16 cellular contexts compared by ENCODE assay signal in the genomic region with DNA sequence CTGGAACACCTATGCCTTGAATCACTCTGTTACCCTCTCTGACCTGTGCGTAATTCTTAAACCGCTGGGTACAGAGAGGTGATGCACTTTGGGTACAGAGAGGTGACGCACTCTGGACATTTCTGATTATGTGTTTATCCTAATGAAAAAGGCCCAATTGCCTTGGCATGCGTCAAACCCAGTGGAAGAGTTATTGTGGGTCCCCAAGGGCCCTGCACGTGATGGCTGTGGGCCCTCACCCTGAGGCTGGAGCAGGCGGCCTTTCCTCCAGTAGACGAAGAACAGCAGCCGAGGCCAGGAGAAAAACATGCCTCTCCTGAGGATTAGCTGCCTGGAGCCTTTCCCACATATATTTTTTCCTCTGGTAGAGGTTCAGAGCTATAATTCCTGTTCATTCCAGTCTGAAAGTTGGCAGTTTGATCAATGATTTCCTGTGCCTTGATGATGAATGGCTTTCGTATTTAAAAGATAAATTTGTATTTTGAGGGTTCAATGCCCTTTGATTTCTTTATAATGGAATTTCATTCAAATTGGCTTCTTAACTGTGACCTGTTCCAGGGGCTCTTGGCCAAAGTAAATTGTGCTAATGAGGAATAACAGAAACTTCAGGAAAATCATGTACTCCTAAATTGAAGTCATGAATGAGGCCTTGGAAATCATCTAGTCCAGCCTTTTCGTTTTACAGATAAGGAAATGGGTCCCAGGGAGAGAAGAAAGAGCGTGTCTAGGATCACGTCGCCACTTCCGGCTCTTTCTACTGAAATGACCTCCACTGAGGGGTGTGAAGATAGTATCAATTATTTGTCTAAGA. TPM values are rescaled to one million over a fixed set of nuclear protein-coding genes. Genes with fewer than 3 reads are reported as not detected.
DNase-seq lines count a peak whose midpoint lies in the region; ATAC-seq and TF ChIP-seq lines count a peak whose summit lies in the region.
"Had no signal": no experiment of that assay in that cellular context is flagged by ENCODE, and none has a peak within 500 bp of the region (broad histone marks: within the 10 kb centered on the region; RNA-seq: fewer than 3 reads in every experiment).

No MANE protein-coding gene starts in this region.

- TF ChIP-seq CTCF in chondrocyte (IDR thresholded peaks at IDR 0.05) (no peak), ovary (IDR thresholded peaks at IDR 0.05) (no peak), tibial nerve (IDR thresholded peaks at IDR 0.05) (no peak)

- no peaks in the 10 kb centered on the region for H3K36me3 Mint-ChIP-seq in chondrocyte (ENCODE audit: low read depth)

- peaks cover 12% of the 10 kb centered on the region for H3K4me1 Mint-ChIP-seq in chondrocyte (ENCODE audit: low read depth)
- H3K4me1 Mint-ChIP-seq: activated CD8-positive, alpha-beta memory T cell treated with anti-CD3 and anti-CD28 coated beads, Interleukin-2, amount 10 ng/mL, durations not matched to agents 7 days and 5 days; CD14-positive monocyte; central memory CD8-positive, alpha-beta T cell had no signal

- H3K9me3 ChIP-seq in ovary (no peaks in the 10 kb centered on the region), tibial nerve (no peaks in the 10 kb centered on the region)

- H3K36me3 ChIP-seq in ovary (no peaks in the 10 kb centered on the region), tibial nerve (peaks cover 0 to 26% (median 0%) of the 10 kb centered on the region in 3 donors)

- DNase-seq in chondrocyte (ENCODE audit: low spot score) (no peak), left cardiac atrium (peak; percentile 76), ovary (peak; percentile 28 to 60 (median 40)), tibial nerve (ENCODE audit: low spot score in 2 of 2) (peak; percentile 27 to 65)
- DNase-seq: activated CD8-positive, alpha-beta memory T cell treated with anti-CD3 and anti-CD28 coated beads, Interleukin-2, amount 10 ng/mL, durations not matched to agents 7 days and 5 days; NCI-H1417; NCI-H446; nucleus accumbens; T-helper 1 cell had no signal

- H3K27me3 ChIP-seq in ovary = no peaks in the 10 kb centered on the region
- no peaks in the 10 kb centered on the region for H3K27me3 ChIP-seq in tibial nerve

- TF ChIP-seq EP300 in ovary (IDR thresholded peaks at IDR 0.05) (no peak), tibial nerve (IDR thresholded peaks at IDR 0.05) (peak; percentile 69 to 78)

- H3K27ac Mint-ChIP-seq in chondrocyte (ENCODE audit: unreplicated experiment) = peak overlapping the region; percentile 49
- H3K27ac Mint-ChIP-seq: activated CD8-positive, alpha-beta memory T cell treated with anti-CD3 and anti-CD28 coated beads, Interleukin-2, amount 10 ng/mL, durations not matched to agents 7 days and 5 days; CD14-positive monocyte; type B pancreatic cell had no signal

- peak; percentile 93 to 96 for ATAC-seq in left cardiac atrium
- no peak for ATAC-seq in GM21367 (IDR thresholded peaks at IDR 0.05; ENCODE audit: unreplicated experiment)
- no peak for ATAC-seq in HG03159 (IDR thresholded peaks at IDR 0.05; ENCODE audit: unreplicated experiment)
- no peak for ATAC-seq in GM21515 (IDR thresholded peaks at IDR 0.05; ENCODE audit: unreplicated experiment)
- ATAC-seq: activated CD8-positive, alpha-beta memory T cell treated with anti-CD3 and anti-CD28 coated beads, Interleukin-2, amount 10 ng/mL, durations not matched to agents 7 days and 5 days; K562 had no signal

- TF ChIP-seq POLR2A in ovary (IDR thresholded peaks at IDR 0.05) (no peak), tibial nerve (IDR thresholded peaks at IDR 0.05) (no peak)

- H3K27me3 Mint-ChIP-seq in chondrocyte (ENCODE audit: low read depth) = no peaks in the 10 kb centered on the region
- H3K27me3 Mint-ChIP-seq: activated CD8-positive, alpha-beta memory T cell treated with anti-CD3 and anti-CD28 coated beads, Interleukin-2, amount 10 ng/mL, durations not matched to agents 7 days and 5 days; central memory CD8-positive, alpha-beta T cell; type B pancreatic cell had no signal

- H3K4me1 ChIP-seq in ovary (ENCODE audit: insufficient read depth) (peaks cover 6% of the 10 kb centered on the region), tibial nerve (peaks cover 0 to 19% (median 0%) of the 10 kb centered on the region in 4 donors)

- H3K27ac ChIP-seq in ovary = no peak overlapping the region
- H3K27ac ChIP-seq in tibial nerve = peak overlapping the region; percentile 53 to 76 (median 60)

- H3K4me3 ChIP-seq in ovary (no peak overlapping the region), tibial nerve (no peak overlapping the region)
- H3K4me3 ChIP-seq: K562 had no signal

- no peaks in the 10 kb centered on the region for H3K9me3 Mint-ChIP-seq in chondrocyte (ENCODE audit: low read depth)
- H3K9me3 Mint-ChIP-seq: central memory CD8-positive, alpha-beta T cell; type B pancreatic cell had no signal

- intact Hi-C loops in left cardiac atrium (cut with DNase I) = no loop called here
- intact Hi-C loops in ovary (cut with DNase I) = no loop called here

- H3K4me3 Mint-ChIP-seq in chondrocyte (ENCODE audit: unreplicated experiment) = no peak overlapping the region
- H3K4me3 Mint-ChIP-seq: activated CD8-positive, alpha-beta memory T cell treated with anti-CD3 and anti-CD28 coated beads, Interleukin-2, amount 10 ng/mL, durations not matched to agents 7 days and 5 days; CD14-positive monocyte; central memory CD8-positive, alpha-beta T cell; type B pancreatic cell had no signal

- whole genome bisulfite sequencing in ovary, 3 donors = 28 to 41% (median 40%) methylated on average over 14 of the region's 14 CpGs
- WGBS in tibial nerve, 2 donors = 40 to 55% methylated on average over 13 to 14 of the region's 14 CpGs

RNA-seq across cellular contexts. Expression of a gene that starts 22.8 kb away (rescaled TPM):
- 0.48 to 0.79 TPM (median 0.65 TPM) in 3 replicates for total RNA-seq in chondrocyte
- 1 to 10 TPM; 3.0 to 4.7 TPM for total RNA-seq in left cardiac atrium
- 1 to 10 TPM; 2.1 to 10.0 (median 3.3) TPM for total RNA-seq in ovary
- 1 to 10 TPM in 1 of 2 donors, under 1 TPM in 1; 0.80 to 2.0 TPM for polyA plus RNA-seq in ovary
- total RNA-seq in tibial nerve = 10 to 100 TPM in 2 of 4 donors, 1 to 10 TPM in 2; 3.8 to 11.7 (median 8.9) TPM

RNA-seq across cellular contexts. Expression of a gene that starts 51.5 kb away (rescaled TPM):
- 1,291 to 1,481 TPM (median 1,330 TPM) in 3 replicates for total RNA-seq in chondrocyte
- total RNA-seq in left cardiac atrium = 1,000 to 10,000 TPM; 1,134 to 1,265 TPM
- 1,000 to 10,000 TPM; 3,333 to 5,661 (median 4,392) TPM for total RNA-seq in ovary
- 1,000 to 10,000 TPM; 4,640 to 5,843 TPM for polyA plus RNA-seq in ovary
- total RNA-seq in tibial nerve = 1,000 to 10,000 TPM in 3 of 4 donors, 100 to 1,000 TPM in 1; 864 to 1,599 (median 1,240) TPM

Comparison
In these comparisons a context has a peak if more than half of its experiments do, and no peak if none do; other contexts are left out.
1. ATAC-seq: peak in left cardiac atrium (2 of 2); none in GM21367 (single experiment), HG03159 (single experiment) and GM21515 (single experiment).
2. H3K27ac ChIP-seq: peak in tibial nerve (4 of 4); none in ovary (0 of 2).